8 cellular contexts compared by ENCODE assay signal in the genomic region with DNA sequence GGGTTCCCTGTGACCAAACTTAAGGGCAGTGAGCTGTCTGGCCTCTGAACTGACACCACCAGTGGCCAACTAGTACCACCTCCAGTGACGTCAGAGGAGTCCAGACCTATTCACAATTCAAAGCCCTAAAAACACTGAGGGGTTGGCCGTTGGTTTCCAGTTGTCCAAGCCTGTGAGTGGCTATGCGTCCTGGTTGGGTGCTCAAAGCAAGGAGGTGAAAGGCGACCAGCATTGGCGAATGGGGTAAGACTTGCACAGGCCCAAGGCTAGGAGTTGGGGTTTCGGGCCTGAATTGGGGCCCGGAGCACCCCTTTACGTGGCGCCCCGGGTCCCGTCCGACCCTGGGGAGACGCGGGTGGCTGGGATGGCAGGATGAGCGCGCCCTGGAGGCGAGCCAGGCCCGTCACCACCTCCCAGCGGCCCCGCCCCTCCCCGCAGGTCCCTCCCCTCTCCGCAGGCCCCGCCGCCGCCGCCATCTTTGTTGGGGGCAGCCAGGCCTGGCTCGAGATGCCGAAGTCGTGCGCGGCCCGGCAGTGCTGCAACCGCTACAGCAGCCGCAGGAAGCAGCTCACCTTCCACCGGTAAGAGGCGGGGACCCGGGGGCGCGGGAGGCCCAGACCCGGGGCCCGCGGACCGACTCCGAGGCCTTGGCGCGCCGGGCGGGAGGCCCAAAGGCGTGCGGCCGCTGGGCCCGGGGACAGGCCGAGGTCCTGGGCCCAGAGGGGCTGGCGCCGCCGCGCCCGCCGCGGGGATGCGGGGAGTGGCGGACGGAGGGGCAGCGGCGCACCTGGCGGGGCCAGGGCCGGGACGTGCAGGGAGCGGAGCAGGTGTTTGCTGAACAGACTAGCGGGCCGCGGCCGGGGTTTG. TPM values are rescaled to one million over a fixed set of nuclear protein-coding genes. Genes with fewer than 3 reads are reported as not detected.
DNase-seq lines count a peak whose midpoint lies in the region; ATAC-seq and TF ChIP-seq lines count a peak whose summit lies in the region.

A gene with protein sequence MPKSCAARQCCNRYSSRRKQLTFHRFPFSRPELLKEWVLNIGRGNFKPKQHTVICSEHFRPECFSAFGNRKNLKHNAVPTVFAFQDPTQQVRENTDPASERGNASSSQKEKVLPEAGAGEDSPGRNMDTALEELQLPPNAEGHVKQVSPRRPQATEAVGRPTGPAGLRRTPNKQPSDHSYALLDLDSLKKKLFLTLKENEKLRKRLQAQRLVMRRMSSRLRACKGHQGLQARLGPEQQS (plus strand): TSS at position 157 of the 867 bp plus-strand sequence. CDS start 351 bp downstream, at position 508.

- H3K9me3 ChIP-seq in AG04450 (ENCODE audit: control insufficient read depth, insufficient read depth, low read length) = no peaks in the 10 kb centered on the region; the same call in 1 of the 2 replicates

- intact Hi-C loops in left colon (cut with DNase I, micrococcal nuclease) = no loop called here

- no peak for DNase-seq in AG04450 (ENCODE audit: low read depth, low spot score)
- DNase-seq in NCI-H446 (lab: John Stamatoyannopoulos, UW) = peak; percentile 53 to 88
- peak; percentile 90 to 91 for DNase-seq in activated CD4-positive, alpha-beta T cell treated with anti-CD3 and anti-CD28 coated beads for 4 hours
- DNase-seq in left colon = peak; percentile 86 to 91
- peak; percentile 87 for DNase-seq in stimulated activated CD4-positive, alpha-beta T cell treated with anti-CD3 and anti-CD28 coated beads, Interleukin-1b, Interleukin-23, amount 100 ng/mL, for 48 hours

- H3K4me3 ChIP-seq in AG04450 (ENCODE audit: low read depth, low read length) = peak within 1 kb of the TSS; percentile 78

- H3K27me3 ChIP-seq in AG04450 (ENCODE audit: control insufficient read depth, insufficient read depth, low read length) = no peaks in the 10 kb centered on the region

- H3K27ac ChIP-seq in AG04450 (ENCODE audit: low read depth, low read length) = peak within 1 kb of the TSS; percentile 68
- H3K27ac ChIP-seq in cingulate gyrus (ENCODE audit: low read depth, low read length) = peak within 1 kb of the TSS; percentile 86

- POLR2A ChIA-PET in AG04450 (lab: Yijun Ruan, JAX) = interaction anchor here (0.6 to 1.6 kb wide), 3 partner anchors 16 to 137 kb away, joined by 3 to 6 read pairs (median 4); a partner anchor contains a TSS

- TF ChIP-seq CTCF in AG04450 (IDR thresholded peaks at IDR 0.05; ENCODE audit: low read depth, low read length) = no peak

- peak; percentile 53 for ATAC-seq in GM18861 (IDR thresholded peaks at IDR 0.05; ENCODE audit: unreplicated experiment)
- peak; percentile 74 for ATAC-seq in HG03095 (IDR thresholded peaks at IDR 0.05; ENCODE audit: unreplicated experiment)
- peak; percentile 96 for ATAC-seq in left colon

- CTCF ChIA-PET in AG04450 (lab: Charles Lee) = interaction anchor here (0.6 to 1.0 kb wide), 2 partner anchors 11 to 22 kb away, joined by 3 read pairs; a partner anchor contains a TSS

RNA-seq across cellular contexts. Expression of the gene that starts here (rescaled TPM):
- polyA plus RNA-seq in AG04450 (2011; rRNA removed) = 7.8 and 8.8 TPM in 2 replicates
- 6.4 and 11.6 TPM in 2 replicates for polyA minus RNA-seq in AG04450 (2011; rRNA and poly(A)+ RNA removed)
- 10 to 100 TPM in 1 of 2 donors, 1 to 10 TPM in 1; 7.0 to 10.9 TPM for total RNA-seq in left colon
